In the genomic region with DNA sequence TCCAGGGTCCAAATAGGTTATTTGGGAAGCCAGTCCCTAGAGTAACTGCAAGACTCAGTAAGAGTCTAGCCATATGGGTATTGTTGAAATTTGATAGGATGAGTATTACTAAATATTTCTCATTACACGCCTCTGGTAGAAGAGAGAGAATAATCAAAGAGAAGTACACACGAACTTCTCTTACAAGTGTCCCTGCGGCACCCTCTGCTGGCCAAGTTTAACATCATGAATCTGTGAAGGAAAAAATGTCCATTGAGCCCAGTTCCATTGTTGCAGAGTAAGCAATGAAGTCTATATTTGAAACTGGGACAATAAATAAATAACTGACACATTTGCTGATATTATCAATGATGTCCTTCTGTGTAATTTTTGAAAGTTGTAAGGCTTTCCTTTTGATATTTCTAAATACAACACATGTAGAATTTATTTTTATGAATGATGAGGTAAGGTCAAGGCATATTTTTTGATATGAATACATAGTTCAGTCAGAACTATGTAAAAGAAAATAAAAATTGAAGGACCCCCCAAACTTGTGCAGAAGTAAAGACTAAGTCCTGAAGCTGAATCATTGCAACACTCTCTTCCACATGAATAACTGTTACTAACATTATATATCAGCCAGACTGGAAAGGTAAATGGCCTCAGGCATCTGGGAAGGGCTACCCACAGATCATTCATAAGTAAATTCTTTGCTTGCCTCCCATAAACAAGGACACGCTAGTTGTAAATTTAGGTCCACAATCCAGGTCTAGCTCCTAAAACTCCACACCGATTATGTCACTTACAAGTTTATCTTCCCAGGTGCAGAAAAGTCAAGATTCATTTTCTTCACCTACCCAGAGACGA, we compare ENCODE assay signal across 7 cellular contexts. TPM values are rescaled to one million over a fixed set of nuclear protein-coding genes. Genes with fewer than 3 reads are reported as not detected.
DNase-seq lines count a peak whose midpoint lies in the region; ATAC-seq and TF ChIP-seq lines count a peak whose summit lies in the region.

No MANE protein-coding gene starts in this region.

- no peaks in the 10 kb centered on the region for H3K36me3 Mint-ChIP-seq in effector memory CD8-positive, alpha-beta T cell (ENCODE audit: insufficient read depth)

- H3K36me3 ChIP-seq in GM06990 (ENCODE audit: control insufficient read depth, insufficient read depth, low read length), result no peaks in the 10 kb centered on the region

- no peaks in the 10 kb centered on the region for H3K9me3 Mint-ChIP-seq in effector memory CD8-positive, alpha-beta T cell

- H3K27ac Mint-ChIP-seq in effector memory CD8-positive, alpha-beta T cell, result no peak overlapping the region

- H3K4me3 Mint-ChIP-seq in effector memory CD8-positive, alpha-beta T cell, result no peak overlapping the region

- no peaks in the 10 kb centered on the region for H3K4me1 Mint-ChIP-seq in effector memory CD8-positive, alpha-beta T cell (ENCODE audit: low read depth in 2 of 2)

- no peaks in the 10 kb centered on the region for H3K27me3 ChIP-seq in GM06990 (replicated peaks; ENCODE audit: control insufficient read depth, insufficient read depth, low read length)

- peak; percentile 61 for TF ChIP-seq CTCF in GM06990 (IDR thresholded peaks at IDR 0.05; ENCODE audit: insufficient read depth, low read length, poor library complexity, severe bottlenecking)

- no peak overlapping the region for H3K4me3 ChIP-seq in GM06990 (replicated peaks; ENCODE audit: low read depth, low read length)

- H3K27me3 Mint-ChIP-seq in effector memory CD8-positive, alpha-beta T cell, result peaks cover 0 to 11% of the 10 kb centered on the region in 2 donors

- DNase-seq in GM06990 (ENCODE audit: extremely low read depth, insufficient read length) (no peak), HS-5 (ENCODE audit: low read depth) (peak; percentile 24), OCI-M1 (lab: John Stamatoyannopoulos, UW) (peak; percentile 85), dedifferentiated amniotic fluid mesenchymal stem cell (ENCODE audit: extremely low spot score) (peak; percentile 51), lung microvascular endothelial cell (ENCODE audit: low read depth in 2 of 2) (peak; percentile 54 to 65)
- no peak for DNase-seq in effector memory CD8-positive, alpha-beta T cell

- no peak for ATAC-seq in HG02885 (IDR thresholded peaks at IDR 0.05; ENCODE audit: poor library complexity, unreplicated experiment)
- ATAC-seq in effector memory CD8-positive, alpha-beta T cell (replicated peaks), result no peak

RNA-seq across cellular contexts. Expression of gene OR51L1, which starts 10.0 kb away (rescaled TPM):
- total RNA-seq in lung microvascular endothelial cell, result not detected in 2 replicates

RNA-seq across cellular contexts. Expression of gene OR52J3, which starts 41.7 kb away (rescaled TPM):
- not detected in 2 replicates for total RNA-seq in lung microvascular endothelial cell

RNA-seq across cellular contexts. Expression of gene OR51A2, which starts 49.1 kb away (rescaled TPM):
- not detected in 2 replicates for total RNA-seq in lung microvascular endothelial cell

RNA-seq across cellular contexts. Expression of gene OR52E2, which starts 54.8 kb away (rescaled TPM):
- not detected in 2 replicates for total RNA-seq in lung microvascular endothelial cell

RNA-seq across cellular contexts. Expression of gene OR51A4, which starts 57.2 kb away (rescaled TPM):
- total RNA-seq in lung microvascular endothelial cell, result not detected in 2 replicates

Comparison
In these comparisons a context has a peak if more than half of its experiments do, and no peak if none do; other contexts are left out.
1. DNase-seq: peak in HS-5 (single experiment), OCI-M1 (single experiment), dedifferentiated amniotic fluid mesenchymal stem cell (single experiment) and lung microvascular endothelial cell (2 of 2); none in GM06990 (single experiment) and effector memory CD8-positive, alpha-beta T cell (0 of 3).